21 cellular contexts compared by ENCODE assay signal in the genomic region with DNA sequence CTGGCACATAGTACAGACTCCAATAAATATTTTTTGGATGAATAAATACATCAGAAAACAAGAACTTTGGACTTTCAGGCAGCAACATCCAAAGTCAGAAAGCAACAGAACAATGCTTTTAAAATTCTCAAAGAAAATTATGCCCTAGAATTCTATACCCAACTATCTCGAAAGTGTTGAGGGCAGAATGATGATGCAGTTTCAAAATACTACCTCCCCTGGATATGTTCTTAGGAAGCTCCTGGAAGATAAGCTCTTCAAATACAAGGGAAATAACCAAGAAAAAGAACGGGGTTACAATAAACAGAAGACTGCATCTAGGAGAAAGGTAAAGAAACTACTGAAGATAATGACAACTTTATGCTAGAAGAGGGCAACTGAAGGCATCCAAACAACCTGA. TPM values are rescaled to one million over a fixed set of nuclear protein-coding genes. Genes with fewer than 3 reads are reported as not detected.
A peak's percentile ranks its signal among the peaks of the same experiment; 100 is the strongest.
DNase-seq lines count a peak whose midpoint lies in the region; ATAC-seq and TF ChIP-seq lines count a peak whose summit lies in the region.
"Had no signal": no experiment of that assay in that cellular context is flagged by ENCODE, and none has a peak within 500 bp of the region (broad histone marks: within the 10 kb centered on the region; RNA-seq: fewer than 3 reads in every experiment).

No MANE protein-coding gene starts in this region.

- no peaks in the 10 kb centered on the region for H3K27me3 ChIP-seq in GM23338 (ENCODE audit: insufficient read depth)
- no peaks in the 10 kb centered on the region for H3K27me3 ChIP-seq in hepatocyte
- no peaks in the 10 kb centered on the region for H3K27me3 ChIP-seq in subcutaneous abdominal adipose tissue (ENCODE audit: control insufficient read depth in 5 of 5, insufficient read depth in 4 of 5, low read length in 5 of 5)
- H3K27me3 ChIP-seq in osteoblast (ENCODE audit: insufficient read depth, low read length), result no peaks in the 10 kb centered on the region

- H3K4me1 ChIP-seq in GM23338 (ENCODE audit: insufficient read depth) (peaks cover 54% of the 10 kb centered on the region), hepatocyte (ENCODE audit: insufficient read depth) (peaks cover 29% of the 10 kb centered on the region), subcutaneous abdominal adipose tissue (ENCODE audit: control insufficient read depth in 5 of 5, insufficient read depth in 5 of 5, low read length in 5 of 5) (peaks cover 8 to 84% (median 70%) of the 10 kb centered on the region in 5 donors), osteoblast (ENCODE audit: insufficient read depth, low read length) (peaks cover 26% of the 10 kb centered on the region)

- H3K27ac ChIP-seq in GM23338 (ENCODE audit: low read depth) (peak overlapping the region; percentile 18; the same call in 1 of the 2 replicates), hepatocyte (no peak overlapping the region), subcutaneous abdominal adipose tissue (ENCODE audit: low read depth, low read length) (peak overlapping the region; percentile 49), osteoblast (ENCODE audit: low read depth, low read length) (no peak overlapping the region)

- no peaks in the 10 kb centered on the region for H3F3A ChIP-seq in GM23338 (replicated peaks; ENCODE audit: low read depth)

- no peaks in the 10 kb centered on the region for H3K9me3 Mint-ChIP-seq in GM23338
- H3K9me3 Mint-ChIP-seq: CD4-positive, CD25-positive, alpha-beta regulatory T cell had no signal

- H3K4me3 Mint-ChIP-seq in GM23338, result no peak overlapping the region
- H3K4me3 Mint-ChIP-seq: CD4-positive, CD25-positive, alpha-beta regulatory T cell had no signal

- H4K20me1 ChIP-seq in GM23338 (replicated peaks; ENCODE audit: insufficient read depth), result peaks cover 56% of the 10 kb centered on the region
- H4K20me1 ChIP-seq in hepatocyte (ENCODE audit: insufficient read depth, poor library complexity, severe bottlenecking), result peaks cover 99% of the 10 kb centered on the region
- peaks cover 67% of the 10 kb centered on the region for H4K20me1 ChIP-seq in osteoblast (ENCODE audit: insufficient read depth, low read length)

- H3K36me3 Mint-ChIP-seq in GM23338 (ENCODE audit: low read depth), result no peaks in the 10 kb centered on the region
- H3K36me3 Mint-ChIP-seq: CD4-positive, CD25-positive, alpha-beta regulatory T cell had no signal

- peak overlapping the region in 1 of 5 donors; percentile 25 for H3K9ac ChIP-seq in subcutaneous abdominal adipose tissue (ENCODE audit: low read length in 5 of 5)

- ATAC-seq in GM23338, result no peak
- ATAC-seq: Panc1 had no signal

- peak overlapping the region; percentile 51 for H3K4me2 ChIP-seq in GM23338
- H3K4me2 ChIP-seq in hepatocyte, result peak overlapping the region; percentile 20
- no peak overlapping the region for H3K4me2 ChIP-seq in osteoblast (ENCODE audit: insufficient read depth, low read length)

- H3K27me3 Mint-ChIP-seq in GM23338 (ENCODE audit: insufficient read depth, low read depth, poor library complexity), result no peaks in the 10 kb centered on the region
- H3K27me3 Mint-ChIP-seq: CD4-positive, CD25-positive, alpha-beta regulatory T cell had no signal

- peaks cover 32% of the 10 kb centered on the region for H3K4me1 Mint-ChIP-seq in GM23338

- WGBS in hepatocyte (ENCODE audit: low lambda C conversion rate, missing lambda C conversion rate), result 49% methylated on average over 2 of the region's 2 CpGs

- H3K79me2 ChIP-seq in GM23338 (replicated peaks; ENCODE audit: insufficient read depth), result peaks cover 100% of the 10 kb centered on the region
- H3K79me2 ChIP-seq in hepatocyte, result peaks cover 100% of the 10 kb centered on the region
- H3K79me2 ChIP-seq in osteoblast (ENCODE audit: insufficient read depth, low read length), result peaks cover 99% of the 10 kb centered on the region

- H3K4me3 ChIP-seq in GM23338 (no peak overlapping the region), hepatocyte (no peak overlapping the region), subcutaneous abdominal adipose tissue (ENCODE audit: low read depth in 1 of 5, low read length in 5 of 5) (no peak overlapping the region), osteoblast (ENCODE audit: insufficient read depth, low read length) (no peak overlapping the region)

- no peak overlapping the region for H2AFZ ChIP-seq in GM23338
- no peak overlapping the region for H2AFZ ChIP-seq in hepatocyte
- no peak overlapping the region for H2AFZ ChIP-seq in osteoblast (ENCODE audit: low read length)

- no peak for TF ChIP-seq CTCF in GM23338 (conservative IDR thresholded peaks at IDR 0.05; ENCODE audit: low read depth in 2 of 2)
- no peak for TF ChIP-seq CTCF in hepatocyte (IDR thresholded peaks at IDR 0.05; ENCODE audit: poor library complexity)
- no peak for TF ChIP-seq CTCF in osteoblast (IDR thresholded peaks at IDR 0.05; ENCODE audit: extremely low read depth, low read depth, low read length)

- no peaks in the 10 kb centered on the region for H3K9me2 ChIP-seq in GM23338 (ENCODE audit: insufficient read depth)
- H3K9me2 ChIP-seq in hepatocyte (replicated peaks; ENCODE audit: insufficient read depth), result no peaks in the 10 kb centered on the region

- H3K9me3 ChIP-seq in hepatocyte (ENCODE audit: low read depth) (no peaks in the 10 kb centered on the region), subcutaneous abdominal adipose tissue (ENCODE audit: control insufficient read depth in 5 of 5, low read length in 5 of 5) (no peaks in the 10 kb centered on the region), osteoblast (ENCODE audit: low read depth, low read length) (no peaks in the 10 kb centered on the region)

- DNase-seq in GM23338 (ENCODE audit: low spot score), result no peak
- DNase-seq in OCI-M1 (lab: John Stamatoyannopoulos, UW), result peak; percentile 36
- DNase-seq in hepatocyte (ENCODE audit: low spot score), result no peak
- no peak for DNase-seq in HuH-7 (ENCODE audit: low spot score)
- DNase-seq in osteoblast (ENCODE audit: insufficient read length, low spot score, missing footprints), result no peak
- DNase-seq in SKM-1 (lab: John Stamatoyannopoulos, UW; ENCODE audit: unreplicated experiment), result no peak
- DNase-seq: CD4-positive, CD25-positive, alpha-beta regulatory T cell; DMS79; HCEC 1CT; KBM-7; NCI-H1092 treated with DMSO at 0.1 percent for 48 hours; NCI-H146; NCI-H2029 treated with DMSO at 0.1 percent for 48 hours; NCI-H226; NCI-H524; NCI-H774; NK-92 treated with Interleukin-12 subunit alpha and Interleukin-12 subunit beta, amount 100 ng/mL, for 24 hours; SIG-M5; T-helper 1 cell had no signal

- H3K27ac Mint-ChIP-seq in GM23338, result no peak overlapping the region
- H3K27ac Mint-ChIP-seq: CD4-positive, CD25-positive, alpha-beta regulatory T cell had no signal

- H3K36me3 ChIP-seq in GM23338 (ENCODE audit: insufficient read depth) (no peaks in the 10 kb centered on the region), hepatocyte (replicated peaks; ENCODE audit: insufficient read depth, low read depth) (no peaks in the 10 kb centered on the region), subcutaneous abdominal adipose tissue (ENCODE audit: control insufficient read depth in 5 of 5, insufficient read depth in 5 of 5, low read length in 5 of 5) (no peaks in the 10 kb centered on the region), osteoblast (ENCODE audit: insufficient read depth, low read length) (no peaks in the 10 kb centered on the region)

TF ChIP-seq in GM23338, 12 proteins besides CTCF, POLR2A, EP300 and RAD21 (continues in another document):
- TF ChIP-seq NANOG (IDR thresholded peaks at IDR 0.05; ENCODE audit: borderline replicate concordance), result no peak
- TF ChIP-seq ZNF331 (CRISPR knock-in tag; IDR thresholded peaks at IDR 0.05; ENCODE audit: low read depth), result no peak

RNA-seq across cellular contexts. Expression of gene SIAH1, which starts 11.0 kb away (rescaled TPM):
- total RNA-seq in GM23338 (2014; rRNA removed; shearing (Covaris generic)), result 47.0 and 52.7 TPM in 2 replicates
- polyA plus RNA-seq in GM23338 (2016; fragmentation: Nextera tagmentation; extraction: Ambion mirVana), result 35.1 and 42.0 TPM in 2 replicates
- total RNA-seq in hepatocyte, result 40.3 and 45.5 TPM in 2 replicates
- 38.8 and 39.2 TPM in 2 replicates for polyA plus RNA-seq in hepatocyte
- total RNA-seq in osteoblast, result 41.8 and 43.1 TPM in 2 replicates

Comparison
In these comparisons a context has a peak if more than half of its experiments do, and no peak if none do; other contexts are left out.
1. H3K27ac ChIP-seq: peak in GM23338 (single experiment) and subcutaneous abdominal adipose tissue (single experiment); none in hepatocyte (single experiment) and osteoblast (single experiment).